In the genomic region with DNA sequence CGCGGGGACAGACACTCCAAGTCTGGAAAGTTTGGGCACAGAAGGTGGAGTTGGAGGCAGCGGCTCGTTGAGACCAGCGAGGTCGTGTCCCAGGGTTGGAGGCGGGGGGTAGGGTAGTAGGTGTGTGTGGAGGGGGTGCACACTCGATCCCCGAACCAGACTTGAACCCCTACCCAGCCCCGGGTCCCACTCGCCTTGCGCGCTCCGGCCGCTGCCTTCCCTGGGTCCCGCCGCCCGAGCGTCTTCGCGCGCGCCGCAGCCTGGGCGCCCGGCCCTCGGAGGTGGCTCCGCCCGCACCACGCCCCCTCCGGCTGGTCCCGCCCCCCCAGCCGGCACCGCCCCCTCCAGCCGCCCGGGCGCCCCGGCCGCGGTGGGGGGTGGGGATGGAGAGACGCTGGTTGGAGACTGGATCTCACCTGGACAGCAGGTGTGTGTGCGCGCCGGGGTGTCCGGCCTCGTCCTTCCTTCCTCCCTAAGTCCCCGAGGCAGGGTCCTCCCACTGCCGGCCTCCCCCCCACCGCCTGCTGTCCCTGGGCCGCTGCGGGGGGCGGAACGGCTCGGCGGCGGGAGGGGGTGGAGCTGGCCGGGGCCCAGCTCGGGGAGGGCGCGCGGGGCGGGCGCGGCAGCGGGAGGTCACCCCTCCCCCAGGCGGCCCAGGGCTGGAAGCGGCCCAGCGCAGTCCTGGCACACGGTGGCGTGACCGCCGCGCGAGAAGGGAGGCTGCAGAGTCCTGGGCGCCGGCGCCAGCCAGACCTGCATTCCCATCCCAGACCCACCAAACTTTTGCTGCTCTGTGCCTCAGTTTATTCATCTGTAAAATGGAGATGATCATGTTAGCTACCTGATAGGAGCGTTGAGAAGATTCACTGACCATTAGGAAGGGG, we compare ENCODE assay signal across 8 cellular contexts. TPM values are rescaled to one million over a fixed set of nuclear protein-coding genes. Genes with fewer than 3 reads are reported as not detected.
A peak's percentile ranks its signal among the peaks of the same experiment; 100 is the strongest.
DNase-seq lines count a peak whose midpoint lies in the region; ATAC-seq, FAIRE-seq and TF ChIP-seq lines count a peak whose summit lies in the region.

KANK2 (minus strand) TSS at position 255 of the 884 bp plus-strand sequence. CDS start 3,034 bp downstream, outside the sequence.

- peak; percentile 84 to 86 for ATAC-seq in A549
- peak; percentile 79 for ATAC-seq in GM18868 (IDR thresholded peaks at IDR 0.05; ENCODE audit: unreplicated experiment)
- peak; percentile 51 for ATAC-seq in HG03139 (IDR thresholded peaks at IDR 0.05; ENCODE audit: unreplicated experiment)
- ATAC-seq in left lobe of liver, result peak; percentile 89

- POLR2A ChIA-PET in A549 (lab: Yijun Ruan, JAX), result interaction anchor here (0.5 to 1.7 kb wide), 3 partner anchors 21 to 59 kb away, joined by 3 to 8 read pairs (median 7); no protein-coding TSS in a partner anchor

- H3K4me1 ChIP-seq in A549, result peaks cover 37% of the 10 kb centered on the region

- peak in 1 of 2 experiments; percentile 36; a peak in 2 of 5 replicates for TF ChIP-seq EP300 in A549 (IDR thresholded peaks at IDR 0.05)

- H3K4me2 ChIP-seq in A549, result peak within 1 kb of the TSS; percentile 78

- TF ChIP-seq RAD21 in A549 (conservative IDR thresholded peaks at IDR 0.05 in 1 of 2, IDR thresholded peaks at IDR 0.05 in 1 of 2), result no peak

- peak; percentile 5; the same call in 1 of the 3 replicates for TF ChIP-seq CTCF in A549 (IDR thresholded peaks at IDR 0.05)

- peak; percentile 75 to 77 for DNase-seq in A549 (ENCODE audit: low read depth in 1 of 2, low spot score in 1 of 2)
- DNase-seq in NCI-H460 (ENCODE audit: extremely low read depth, low read depth), result peak; percentile 61
- peak; percentile 68 for DNase-seq in activated CD4-positive, alpha-beta T cell treated with anti-CD3 and anti-CD28 coated beads, Interleukin-2, amount 50 U/mL, for 1 hour
- peak; percentile 48 for DNase-seq in dedifferentiated amniotic fluid mesenchymal stem cell (ENCODE audit: extremely low spot score)
- DNase-seq in left lobe of liver (ENCODE audit: low spot score), result peak; percentile 93
- DNase-seq in stimulated activated CD4-positive, alpha-beta T cell treated with anti-CD3 and anti-CD28 coated beads, Interleukin-2, amount 100 ng/mL, for 24 hours, result peak; percentile 80 to 81

- H3K27ac ChIP-seq in A549, result peak within 1 kb of the TSS; percentile 92 to 98

- CTCF ChIA-PET in A549 (lab: Yijun Ruan, JAX), result interaction anchor here (0.6 to 6.4 kb wide), 6 partner anchors 10 to 256 kb away, joined by 3 to 40 read pairs (median 5); no protein-coding TSS in a partner anchor

- peak within 1 kb of the TSS; percentile 66 for H3K4me3 ChIP-seq in A549

- 0% methylated on average over 1 of the region's 78 CpGs for WGBS in A549 (ENCODE audit: missing lambda C conversion rate)

- TF ChIP-seq POLR2A in A549 (IDR thresholded peaks at IDR 0.05; ENCODE audit: low read length), result peak; percentile 60

- H3K9me3 ChIP-seq in A549, result no peaks in the 10 kb centered on the region

- no peak for FAIRE-seq in A549 (lab: Jason Lieb, UNC)

TF ChIP-seq in A549, 52 proteins besides CTCF, POLR2A, EP300 and RAD21:
- TF ChIP-seq POLR2AphosphoS2 (conservative IDR thresholded peaks at IDR 0.05; ENCODE audit: low read length) (no peak), KDM1A (IDR thresholded peaks at IDR 0.05; ENCODE audit: low read depth) (peak; percentile 97), ZNF302 (CRISPR knock-in tag; IDR thresholded peaks at IDR 0.05) (no peak), EHMT2 (IDR thresholded peaks at IDR 0.05; ENCODE audit: low read depth) (no peak), SMC3 (IDR thresholded peaks at IDR 0.05) (peak; percentile 28; the same call in 2 of the 3 replicates), HDAC2 (IDR thresholded peaks at IDR 0.05) (peak; percentile 88), CBX2 (IDR thresholded peaks at IDR 0.05; ENCODE audit: borderline replicate concordance, low read depth) (no peak), GATA3 (IDR thresholded peaks at IDR 0.05; ENCODE audit: borderline replicate concordance) (peak; percentile 32; the same call in 1 of the 2 replicates), JUN (IDR thresholded peaks at IDR 0.05) (peak; percentile 82 to 83; a peak in 4 of 5 replicates), HOXB5 (CRISPR knock-in tag; IDR thresholded peaks at IDR 0.05) (no peak)
- TF ChIP-seq, protein P1, sequence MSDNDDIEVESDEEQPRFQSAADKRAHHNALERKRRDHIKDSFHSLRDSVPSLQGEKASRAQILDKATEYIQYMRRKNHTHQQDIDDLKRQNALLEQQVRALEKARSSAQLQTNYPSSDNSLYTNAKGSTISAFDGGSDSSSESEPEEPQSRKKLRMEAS (IDR thresholded peaks at IDR 0.05), result peak; percentile 36; the same call in 1 of the 2 replicates

RNA-seq across cellular contexts. Expression of gene KANK2, which starts in this region (rescaled TPM):
- 20.5 and 35.5 TPM in 2 replicates for polyA plus RNA-seq in A549 (2011; rRNA removed)
- polyA plus RNA-seq in A549 (2012; cell fraction: cytosol; rRNA removed), result 42.9 and 53.3 TPM in 2 replicates
- polyA plus RNA-seq in A549 (2012; cell fraction: nucleus; rRNA removed), result 81.8 and 124 TPM in 2 replicates
- polyA plus RNA-seq in A549 (2017; fragmentation: RNase III; extraction: RNeasy Plus Mini Kit Qiagen cat#74134 plus additional on column Dnase treatment), result 63.8 to 68.0 TPM (median 66.1 TPM) in 3 replicates
- 45.0 and 60.0 TPM in 2 replicates for polyA minus RNA-seq in A549 (2011; rRNA and poly(A)+ RNA removed)
- 14.2 and 15.0 TPM in 2 replicates for total RNA-seq in NCI-H460 (2014; rRNA removed; shearing (Covaris generic))
- 30.7 and 40.9 TPM in 2 replicates for polyA plus RNA-seq in NCI-H460 (2014; cell fraction: nucleus; rRNA removed)
- total RNA-seq in left lobe of liver, result 61.1 TPM

Comparison
In these comparisons a context has a peak if more than half of its experiments do, and no peak if none do; other contexts are left out.
1. Peak in every context shown above with its lines: DNase-seq, ATAC-seq, H3K4me3 ChIP-seq and H3K27ac ChIP-seq.